In genomic region chr11:125164422-125165110, GRCh38 we compare ENCODE assay signal across 8 cellular contexts. TPM values are rescaled to one million over a fixed set of nuclear protein-coding genes. Genes with fewer than 3 reads are reported as not detected.
A peak's percentile ranks its signal among the peaks of the same experiment; 100 is the strongest.
DNase-seq lines count a peak whose midpoint lies in the region; ATAC-seq and TF ChIP-seq lines count a peak whose summit lies in the region.

Gene PKNOX2 (plus strand): TSS chr11:125164751. CDS start chr11:125351306, 186,555 bp downstream.

- H3K4me1 ChIP-seq in endodermal cell (ENCODE audit: control insufficient read depth, insufficient read depth, low read length) (peaks cover 32% of the 10 kb centered on the region), mesendoderm (ENCODE audit: control insufficient read depth, low read depth, low read length) (peaks cover 16% of the 10 kb centered on the region)

- 0% methylated on average over 9 to 52 of the region's 58 CpGs for WGBS in endodermal cell (ENCODE audit: insufficient coverage in 1 of 2, insufficient read length in 1 of 2), 2 experiments
- no CpG with 5 or more reads among the region's 58 CpGs for WGBS in mesendoderm (ENCODE audit: extremely low coverage, insufficient coverage, low lambda C conversion rate)

- peak within 1 kb of the TSS; percentile 89 for H3K4me2 ChIP-seq in mesendoderm (ENCODE audit: low read length)

- H3K9ac ChIP-seq in endodermal cell (ENCODE audit: extremely low read depth, low read length, poor library complexity, severe bottlenecking): peak within 1 kb of the TSS; percentile 59
- peak within 1 kb of the TSS; percentile 78 for H3K9ac ChIP-seq in mesendoderm (ENCODE audit: low read length)

- H3K18ac ChIP-seq in mesendoderm (ENCODE audit: low read length): peak within 1 kb of the TSS; percentile 86

- H3K36me3 ChIP-seq in endodermal cell (ENCODE audit: control insufficient read depth, insufficient read depth, low read length) (no peaks in the 10 kb centered on the region), mesendoderm (ENCODE audit: control insufficient read depth, insufficient read depth, low read length) (no peaks in the 10 kb centered on the region)

- DNase-seq in ACHN (peak; percentile 40), GM19238 (ENCODE audit: insufficient read length, low spot score) (peak; percentile 51), NCI-H2171 (lab: John Stamatoyannopoulos, UW) (peak; percentile 71), endodermal cell (peak; percentile 96), mesendoderm (peak; percentile 92)
- peak; percentile 26 to 44 (median 38) for DNase-seq in activated CD8-positive, alpha-beta memory T cell treated with anti-CD3 and anti-CD28 coated beads for 48 hours (ENCODE audit: low read depth in 2 of 3, low spot score in 2 of 3)
- DNase-seq in stimulated activated CD8-positive, alpha-beta memory T cell treated with anti-CD3 and anti-CD28 coated beads, Interleukin-15, amount 100 ng/mL, for 1 hour (ENCODE audit: low read depth): peak; percentile 47

- H2BK15ac ChIP-seq in mesendoderm (replicated peaks; ENCODE audit: low read depth): peak within 1 kb of the TSS; percentile 59

- peaks cover 29% of the 10 kb centered on the region for H3K27me3 Mint-ChIP-seq in endodermal cell (ENCODE audit: insufficient read depth)

- H4K5ac ChIP-seq in mesendoderm (ENCODE audit: low read length): no peak within 1 kb of the TSS

- H3K27ac ChIP-seq in endodermal cell (ENCODE audit: low read depth, low read length) (peak within 1 kb of the TSS; percentile 95), mesendoderm (ENCODE audit: low read depth, low read length) (peak within 1 kb of the TSS; percentile 35)

- H3K27ac Mint-ChIP-seq in endodermal cell: peak within 1 kb of the TSS; percentile 79

- H3K4me3 Mint-ChIP-seq in endodermal cell: peak within 1 kb of the TSS; percentile 86

- H2BK120ac ChIP-seq in mesendoderm (ENCODE audit: low read depth, low read length): no peak within 1 kb of the TSS

- H3K23ac ChIP-seq in mesendoderm (ENCODE audit: low read length): peak within 1 kb of the TSS; percentile 75

- H4K8ac ChIP-seq in mesendoderm (ENCODE audit: low read depth, low read length): peak within 1 kb of the TSS; percentile 90

- no peaks in the 10 kb centered on the region for H3K36me3 Mint-ChIP-seq in endodermal cell (ENCODE audit: low read depth)

- no peak within 1 kb of the TSS for H2BK5ac ChIP-seq in mesendoderm (ENCODE audit: low read length)

- peak within 1 kb of the TSS; percentile 83 for H3K4me3 ChIP-seq in endodermal cell (ENCODE audit: low read length)
- H3K4me3 ChIP-seq in mesendoderm (ENCODE audit: low read length): peak within 1 kb of the TSS; percentile 52

- H3K27me3 ChIP-seq in endodermal cell (ENCODE audit: control insufficient read depth, insufficient read depth, low read length, poor library complexity, severe bottlenecking) (peaks cover 11% of the 10 kb centered on the region), mesendoderm (ENCODE audit: insufficient read depth, low read length, poor library complexity) (no peaks in the 10 kb centered on the region)

- peak; percentile 78 for TF ChIP-seq CTCF in endodermal cell (conservative IDR thresholded peaks at IDR 0.05)

- in situ Hi-C loops in ACHN (cut with HindIII; ENCODE audit: low pct_ligation_motif_present, low pct_unique_long_range_greater_than_20kb, low sequenced_read_pairs): no loop called here

- H3K9me3 ChIP-seq in endodermal cell (ENCODE audit: control insufficient read depth, low read length): no peaks in the 10 kb centered on the region

- peak within 1 kb of the TSS; percentile 90 for H3K56ac ChIP-seq in mesendoderm (ENCODE audit: low read length)

- peaks cover 53% of the 10 kb centered on the region for H3K4me1 Mint-ChIP-seq in endodermal cell

- no peak within 1 kb of the TSS for H2AK5ac ChIP-seq in mesendoderm (ENCODE audit: low read length)

- H3K4ac ChIP-seq in mesendoderm (ENCODE audit: low read depth, low read length): peak within 1 kb of the TSS; percentile 57

- no peak for ATAC-seq in HG03378 (IDR thresholded peaks at IDR 0.05; ENCODE audit: unreplicated experiment)

- no peaks in the 10 kb centered on the region for H3K79me2 ChIP-seq in mesendoderm (ENCODE audit: control insufficient read depth, insufficient read depth, low read length)

- H3K9me3 Mint-ChIP-seq in endodermal cell: no peaks in the 10 kb centered on the region

- no peaks in the 10 kb centered on the region for H3K79me1 ChIP-seq in mesendoderm (ENCODE audit: low read length)

RNA-seq across cellular contexts. Expression of gene PKNOX2, which starts in this region (rescaled TPM):
- total RNA-seq in endodermal cell: 1 to 10 TPM; 4.0 to 6.9 TPM
- 24.8 TPM for polyA plus RNA-seq in endodermal cell (2013, experiment 1 of 2)
- 26.0 TPM for polyA plus RNA-seq in endodermal cell (2013, experiment 2 of 2)
- 0.46 TPM for polyA plus RNA-seq in mesendoderm (2013, experiment 1 of 2)
- polyA plus RNA-seq in mesendoderm (2013, experiment 2 of 2): 0.59 TPM

Comparison
In these comparisons a context has a peak if more than half of its experiments do, and no peak if none do; other contexts are left out.
1. DNase-seq: peak in every context shown above with its lines; median percentile 96 in endodermal cell; 92 in mesendoderm; 71 in NCI-H2171; 51 in GM19238; 47 in stimulated activated CD8-positive, alpha-beta memory T cell treated with anti-CD3 and anti-CD28 coated beads, Interleukin-15, amount 100 ng/mL, for 1 hour; 40 in ACHN; 38 in activated CD8-positive, alpha-beta memory T cell treated with anti-CD3 and anti-CD28 coated beads for 48 hours.